ENCODE assay signal across 28 cellular contexts in genomic region chr2:241851325-241852115, GRCh38. TPM values are rescaled to one million over a fixed set of nuclear protein-coding genes. Genes with fewer than 3 reads are reported as not detected.
DNase-seq lines count a peak whose midpoint lies in the region; ATAC-seq, FAIRE-seq and TF ChIP-seq lines count a peak whose summit lies in the region.
"Had no signal": no experiment of that assay in that cellular context is flagged by ENCODE, and none has a peak within 500 bp of the region (broad histone marks: within the 10 kb centered on the region; RNA-seq: fewer than 3 reads in every experiment).

No MANE protein-coding gene starts in this region.

- TF ChIP-seq POLR2A in H1 (IDR thresholded peaks at IDR 0.05; ENCODE audit: control extremely low read depth in 1 of 2, low read depth in 2 of 2, low read length in 2 of 2) = no peak

- CTCF ChIA-PET in SK-N-SH (lab: Yijun Ruan, JAX) = interaction anchor here (0.6 to 1.9 kb wide), 6 partner anchors 9 to 186 kb away, joined by 3 to 9 read pairs (median 4); no protein-coding TSS in a partner anchor
- CTCF ChIA-PET in GM10248 (lab: Yijun Ruan, JAX) = no interaction called here
- CTCF ChIA-PET in H1 (lab: Charles Lee; ENCODE audit: partially characterized antibody) = interaction anchor here (1.6 kb wide), 1 partner anchor 15 kb away, joined by 4 read pairs; no protein-coding TSS in a partner anchor

- WGBS in SK-N-SH (ENCODE audit: low lambda C conversion rate) = 57% methylated on average over 5 of the region's 26 CpGs
- WGBS in H1 (ENCODE audit: extremely low coverage in 1 of 2, insufficient coverage in 1 of 2, insufficient read length in 1 of 2, insufficient replicate concordance in 2 of 2, low coverage in 1 of 2, low lambda C conversion rate in 2 of 2, missing lambda C conversion rate in 1 of 2), 2 experiments = 93% methylated on average over 22 of the region's 26 CpGs; no CpG with 5 or more reads in 1 of the 2 experiments

- H3K4me1 Mint-ChIP-seq in nephron progenitor cell = peaks cover 19% of the 10 kb centered on the region
- H3K4me1 Mint-ChIP-seq: IgD-negative memory B cell had no signal

- no peak overlapping the region for H3K27ac ChIP-seq in SK-N-SH (ENCODE audit: low read depth in 2 of 2, low read length in 1 of 2)
- H3K27ac ChIP-seq in H1 (ENCODE audit: low read depth, low read length) = no peak overlapping the region
- H3K27ac ChIP-seq: 22Rv1, brain microvascular endothelial cell, neutrophil, PC-9, skin epidermis, uterus, VCaP had no signal

- intact Hi-C loops in posterior vena cava (cut with DNase I) = no loop called here

- H3K23ac ChIP-seq in H1 (ENCODE audit: insufficient read length) = no peak overlapping the region

- H3K9me3 ChIP-seq in SK-N-SH (no peaks in the 10 kb centered on the region), H1 (ENCODE audit: insufficient read depth in 2 of 2, low read depth in 1 of 2, low read length in 1 of 2) (no peaks in the 10 kb centered on the region)
- H3K9me3 ChIP-seq: neutrophil, uterus had no signal

- H3K4ac ChIP-seq in H1 (replicated peaks; ENCODE audit: insufficient read length, low read depth, low read length) = no peak overlapping the region

- TF ChIP-seq EP300 in SK-N-SH (IDR thresholded peaks at IDR 0.05; ENCODE audit: borderline replicate concordance in 1 of 2, low read depth in 1 of 2, low read length in 1 of 2) (no peak), H1 (IDR thresholded peaks at IDR 0.05; ENCODE audit: borderline replicate concordance in 1 of 2, low read depth in 2 of 2, low read length in 2 of 2) (no peak)

- no peak overlapping the region for H2AFZ ChIP-seq in SK-N-SH (ENCODE audit: low read depth)
- no peak overlapping the region for H2AFZ ChIP-seq in H1 (ENCODE audit: low read length)
- H2AFZ ChIP-seq: PC-9 had no signal

- no peak overlapping the region for H3K18ac ChIP-seq in H1 (ENCODE audit: extremely low read depth, low read length)

- H4K20me1 ChIP-seq in SK-N-SH (ENCODE audit: insufficient read depth) = no peaks in the 10 kb centered on the region
- no peaks in the 10 kb centered on the region for H4K20me1 ChIP-seq in H1 (replicated peaks in 1 of 2; ENCODE audit: control insufficient read depth in 1 of 2, insufficient read depth in 2 of 2, low read length in 2 of 2)

- H3F3A ChIP-seq in SK-N-SH (replicated peaks; ENCODE audit: insufficient read depth) = no peaks in the 10 kb centered on the region

- peaks cover 7% of the 10 kb centered on the region for H3K27me3 Mint-ChIP-seq in nephron progenitor cell (ENCODE audit: low read depth, poor library complexity)

- no peak overlapping the region for H3K4me2 ChIP-seq in SK-N-SH
- no peak overlapping the region for H3K4me2 ChIP-seq in H1 (ENCODE audit: insufficient read depth in 1 of 2, low read depth in 2 of 2, low read length in 2 of 2)
- H3K4me2 ChIP-seq: PC-9 had no signal

- no peak overlapping the region for H4K5ac ChIP-seq in H1 (ENCODE audit: insufficient read length, low read depth, low read length)

- H2BK5ac ChIP-seq in H1 (ENCODE audit: low read depth, low read length) = no peak overlapping the region

- FAIRE-seq in H1 (lab: Jason Lieb, UNC) = no peak
- FAIRE-seq: H54 had no signal

- no peaks in the 10 kb centered on the region for H3K27me3 ChIP-seq in SK-N-SH (ENCODE audit: insufficient read depth)
- H3K27me3 ChIP-seq in H1 (replicated peaks in 1 of 4; ENCODE audit: control insufficient read depth in 3 of 4, extremely low read depth in 1 of 4, insufficient read depth in 3 of 4, low read length in 3 of 4) = no peaks in the 10 kb centered on the region
- H3K27me3 ChIP-seq: brain microvascular endothelial cell, uterus had no signal

- H3K4me3 ChIP-seq in SK-N-SH (ENCODE audit: low read depth in 2 of 2, low read length in 1 of 2) (no peak overlapping the region), H1 (ENCODE audit: extremely low read depth in 1 of 4, insufficient read depth in 2 of 4, low read depth in 3 of 4, low read length in 4 of 4) (no peak overlapping the region)
- H3K4me3 ChIP-seq: PC-9, skin epidermis, uterus had no signal

- no peak for ATAC-seq in SK-N-SH treated with all-trans-retinoic acid at 6 μM for 48 hours
- ATAC-seq: CD8-positive, alpha-beta T cell had no signal

- H3K4me1 ChIP-seq in SK-N-SH (ENCODE audit: control insufficient read depth in 1 of 2, insufficient read depth in 2 of 2, low read depth in 1 of 2, low read length in 1 of 2) = peaks cover 12 to 32% of the 10 kb centered on the region in 2 experiments; a peak in 3 of 4 replicates
- no peaks in the 10 kb centered on the region for H3K4me1 ChIP-seq in H1 (replicated peaks in 1 of 4; ENCODE audit: control insufficient read depth in 3 of 4, insufficient read depth in 4 of 4, low read length in 3 of 4)
- H3K4me1 ChIP-seq: uterus had no signal

- DNase-seq in SK-N-SH = peak; percentile 31
- peak; percentile 15 for DNase-seq in GM10248 (ENCODE audit: extremely low spot score)
- DNase-seq in H1 (ENCODE audit: low read depth in 1 of 2, low spot score in 2 of 2) = peak in 1 of 2 experiments; percentile 39
- peak; percentile 74 for DNase-seq in posterior vena cava (ENCODE audit: low spot score)
- no peak for DNase-seq in kidney glomerular epithelial cell (lab: John Stamatoyannopoulos, UW)
- DNase-seq in LoVo (ENCODE audit: low spot score) = no peak
- DNase-seq in nephron progenitor cell = no peak
- DNase-seq: amniotic stem cell, brain microvascular endothelial cell, DMS 273 treated with DMSO at 0.1 percent for 48 hours, EL, NCI-H2029 treated with DMSO at 0.1 percent for 48 hours, NCI-H526, SHP77, substantia nigra had no signal

- no peak overlapping the region for H4K91ac ChIP-seq in H1 (replicated peaks; ENCODE audit: insufficient read length, low read length)

- no peak overlapping the region for H2AK5ac ChIP-seq in H1 (ENCODE audit: low read depth, low read length)

- H3K9me3 Mint-ChIP-seq in nephron progenitor cell = no peaks in the 10 kb centered on the region
- H3K9me3 Mint-ChIP-seq: CD8-positive, alpha-beta T cell; IgD-negative memory B cell had no signal

- H3K14ac ChIP-seq in H1 (ENCODE audit: insufficient read length) = no peak overlapping the region

- H3K36me3 ChIP-seq in SK-N-SH (replicated peaks in 1 of 2; ENCODE audit: control insufficient read depth in 1 of 2, insufficient read depth in 2 of 2, low read length in 1 of 2) (no peaks in the 10 kb centered on the region), H1 (ENCODE audit: control insufficient read depth in 2 of 4, insufficient read depth in 4 of 4, low read length in 3 of 4) (no peaks in the 10 kb centered on the region)
- H3K36me3 ChIP-seq: brain microvascular endothelial cell, neutrophil, uterus had no signal

- no peak overlapping the region for H2BK12ac ChIP-seq in H1 (ENCODE audit: low read depth, low read length)

- no peaks in the 10 kb centered on the region for H3K79me1 ChIP-seq in H1 (ENCODE audit: low read depth, low read length)

- no peaks in the 10 kb centered on the region for H3K23me2 ChIP-seq in H1 (ENCODE audit: low read depth, low read length)

- H3K36me3 Mint-ChIP-seq in nephron progenitor cell (ENCODE audit: low read depth) = no peaks in the 10 kb centered on the region
- H3K36me3 Mint-ChIP-seq: CD8-positive, alpha-beta T cell; IgD-negative memory B cell had no signal

- H3K9me2 ChIP-seq in SK-N-SH = no peaks in the 10 kb centered on the region

- TF ChIP-seq RAD21 in SK-N-SH (IDR thresholded peaks at IDR 0.05; ENCODE audit: low read length) (no peak), H1 (IDR thresholded peaks at IDR 0.05 in 1 of 2, conservative IDR thresholded peaks at IDR 0.05 in 1 of 2; ENCODE audit: low read depth in 2 of 2, low read length in 2 of 2) (no peak)

- POLR2A ChIA-PET in SK-N-SH (lab: Yijun Ruan, JAX) = no interaction called here
- POLR2A ChIA-PET in GM10248 (lab: Yijun Ruan, JAX) = no interaction called here
- POLR2A ChIA-PET in H1 (lab: Charles Lee; ENCODE audit: partially characterized antibody) = no interaction called here

- peak overlapping the region; percentile 51; the same call in 1 of the 2 replicates for H4K8ac ChIP-seq in H1 (ENCODE audit: extremely low read depth, insufficient read depth, low read length)

- H3K79me2 ChIP-seq in SK-N-SH (ENCODE audit: insufficient read depth) = no peaks in the 10 kb centered on the region
- no peaks in the 10 kb centered on the region for H3K79me2 ChIP-seq in H1 (ENCODE audit: control insufficient read depth in 1 of 2, insufficient read depth in 2 of 2, low read length in 2 of 2)

- H3K27ac Mint-ChIP-seq in nephron progenitor cell = no peak overlapping the region
- H3K27ac Mint-ChIP-seq: CD8-positive, alpha-beta T cell had no signal

- H2BK20ac ChIP-seq in H1 (ENCODE audit: low read length) = no peak overlapping the region

- no peak overlapping the region for H3K9ac ChIP-seq in SK-N-SH
- H3K9ac ChIP-seq in H1 (replicated peaks in 1 of 4; ENCODE audit: extremely low read depth in 1 of 4, low read depth in 3 of 4, low read length in 3 of 4) = no peak overlapping the region

- H3K4me3 Mint-ChIP-seq in nephron progenitor cell = no peak overlapping the region
- H3K4me3 Mint-ChIP-seq: CD8-positive, alpha-beta T cell; IgD-negative memory B cell had no signal

- H2BK120ac ChIP-seq in H1 (replicated peaks; ENCODE audit: low read depth, low read length) = no peak overlapping the region

- no peak overlapping the region for H3K56ac ChIP-seq in H1 (replicated peaks; ENCODE audit: insufficient read length, low read depth, low read length)

- no peak overlapping the region for H2BK15ac ChIP-seq in H1 (ENCODE audit: low read length)

- TF ChIP-seq CTCF in SK-N-SH (IDR thresholded peaks at IDR 0.05) (no peak), GM10248 (IDR thresholded peaks at IDR 0.05; ENCODE audit: control extremely low read depth, extremely low read depth, low read depth, missing control alignments) (no peak), H1 (IDR thresholded peaks at IDR 0.05; ENCODE audit: control extremely low read depth in 1 of 3, insufficient read depth in 1 of 3, low read depth in 1 of 3, low read length in 3 of 3) (no peak), nephron progenitor cell (IDR thresholded peaks at IDR 0.05) (no peak)

RNA-seq across cellular contexts. Expression of gene PDCD1, which starts 7.2 kb away (rescaled TPM):
- polyA plus RNA-seq in SK-N-SH (2012; rRNA removed) = not detected in 2 replicates
- polyA plus RNA-seq in SK-N-SH (2012; cell fraction: cytosol; rRNA removed) = not detected in 2 replicates
- not detected in 2 replicates for polyA plus RNA-seq in SK-N-SH (2012; cell fraction: nucleus; rRNA removed)
- 0.48 and 0.73 TPM in 2 replicates for total RNA-seq in H1 (2021; fragmentation: NEBNext Ultra II Directional; extraction: Animal tissue kit (Norgen Biotek cat#: 25700))
- polyA plus RNA-seq in H1 (2011; rRNA removed) = 1.1 and 1.5 TPM in 2 replicates
- polyA plus RNA-seq in H1 (2011; cell fraction: cytosol; rRNA removed) = 1.1 TPM
- polyA plus RNA-seq in H1 (2011; cell fraction: nucleus; rRNA removed) = 1.8 TPM
- 0.37 to 0.80 TPM (median 0.56 TPM) in 4 replicates for polyA plus RNA-seq in H1 (2012, experiment 1 of 2)
- polyA plus RNA-seq in H1 (2012, experiment 2 of 2) = 0.41 TPM
- 1.5 TPM for polyA plus RNA-seq in H1 (2013, experiment 1 of 2)
- 1.5 TPM for polyA plus RNA-seq in H1 (2013, experiment 2 of 2)
- polyA minus RNA-seq in H1 (2011; rRNA and poly(A)+ RNA removed) = 0.22 and 0.24 TPM in 2 replicates
- 2.5 TPM for polyA minus RNA-seq in H1 (2011; cell fraction: cytosol; rRNA and poly(A)+ RNA removed)
- polyA minus RNA-seq in H1 (2011; cell fraction: nucleus; rRNA and poly(A)+ RNA removed) = 0.30 TPM
- total RNA-seq in posterior vena cava = under 1 TPM in 1 of 2 donors, not detected in 1; 0.38 TPM
- total RNA-seq: chondrocyte, lung microvascular endothelial cell, PC-9 had no signal

RNA-seq across cellular contexts. Expression of gene RTP5, which starts 18.0 kb away (rescaled TPM):
- polyA plus RNA-seq in SK-N-SH (2012; rRNA removed) = not detected in 2 replicates
- not detected in 2 replicates for polyA plus RNA-seq in SK-N-SH (2012; cell fraction: cytosol; rRNA removed)
- polyA plus RNA-seq in SK-N-SH (2012; cell fraction: nucleus; rRNA removed) = not detected in 2 replicates
- total RNA-seq in H1 (2021; fragmentation: NEBNext Ultra II Directional; extraction: Animal tissue kit (Norgen Biotek cat#: 25700)) = not detected in 2 replicates
- polyA plus RNA-seq in H1 (2011; rRNA removed) = 0.03 TPM in 1 of 2 replicates, not detected in the other
- polyA plus RNA-seq in H1 (2011; cell fraction: cytosol; rRNA removed) = not detected
- not detected for polyA plus RNA-seq in H1 (2011; cell fraction: nucleus; rRNA removed)
- not detected in 4 replicates for polyA plus RNA-seq in H1 (2012, experiment 1 of 2)
- not detected for polyA plus RNA-seq in H1 (2012, experiment 2 of 2)
- not detected for polyA plus RNA-seq in H1 (2013, experiment 1 of 2)
- polyA plus RNA-seq in H1 (2013, experiment 2 of 2) = not detected
- polyA minus RNA-seq in H1 (2011; rRNA and poly(A)+ RNA removed) = not detected in 2 replicates
- not detected for polyA minus RNA-seq in H1 (2011; cell fraction: cytosol; rRNA and poly(A)+ RNA removed)
- not detected for polyA minus RNA-seq in H1 (2011; cell fraction: nucleus; rRNA and poly(A)+ RNA removed)
- total RNA-seq in posterior vena cava = under 1 TPM in 1 of 2 donors, not detected in 1; 0.10 TPM
- total RNA-seq: chondrocyte, kidney epithelial cell, lung microvascular endothelial cell, PC-9 had no signal
- polyA plus RNA-seq: IgD-negative memory B cell had no signal

RNA-seq across cellular contexts. Expression of gene NEU4, which starts 42.5 kb away (rescaled TPM):
- polyA plus RNA-seq in SK-N-SH (2012; rRNA removed) = 0.05 TPM in 1 of 2 replicates, not detected in the other
- polyA plus RNA-seq in SK-N-SH (2012; cell fraction: cytosol; rRNA removed) = 0.03 and 0.07 TPM in 2 replicates
- polyA plus RNA-seq in SK-N-SH (2012; cell fraction: nucleus; rRNA removed) = 0.54 and 0.62 TPM in 2 replicates
- total RNA-seq in H1 (2021; fragmentation: NEBNext Ultra II Directional; extraction: Animal tissue kit (Norgen Biotek cat#: 25700)) = 0.50 and 0.82 TPM in 2 replicates
- 0.32 and 0.89 TPM in 2 replicates for polyA plus RNA-seq in H1 (2011; rRNA removed)
- polyA plus RNA-seq in H1 (2011; cell fraction: cytosol; rRNA removed) = 0.45 TPM
- 2.0 TPM for polyA plus RNA-seq in H1 (2011; cell fraction: nucleus; rRNA removed)
- polyA plus RNA-seq in H1 (2012, experiment 1 of 2) = 0.23 to 0.82 TPM (median 0.62 TPM) in 3 of 4 replicates, not detected in the other
- 0.28 TPM for polyA plus RNA-seq in H1 (2012, experiment 2 of 2)
- polyA plus RNA-seq in H1 (2013, experiment 1 of 2) = 0.39 TPM
- polyA plus RNA-seq in H1 (2013, experiment 2 of 2) = 0.07 TPM
- not detected in 2 replicates for polyA minus RNA-seq in H1 (2011; rRNA and poly(A)+ RNA removed)
- polyA minus RNA-seq in H1 (2011; cell fraction: cytosol; rRNA and poly(A)+ RNA removed) = not detected
- polyA minus RNA-seq in H1 (2011; cell fraction: nucleus; rRNA and poly(A)+ RNA removed) = 0.50 TPM
- under 1 TPM in 1 of 2 donors, not detected in 1; 0.38 TPM for total RNA-seq in posterior vena cava
- total RNA-seq: kidney epithelial cell had no signal
- polyA plus RNA-seq: IgD-negative memory B cell had no signal

Comparison
In these comparisons a context has a peak if more than half of its experiments do, and no peak if none do; other contexts are left out.
1. DNase-seq: peak in SK-N-SH (single experiment), GM10248 (single experiment) and posterior vena cava (single experiment); none in kidney glomerular epithelial cell (single experiment), LoVo (single experiment) and nephron progenitor cell (single experiment).